ENCODE assay signal across 8 cellular contexts in genomic region chr1:229342902-229343587, GRCh38. TPM values are rescaled to one million over a fixed set of nuclear protein-coding genes. Genes with fewer than 3 reads are reported as not detected.
DNase-seq lines count a peak whose midpoint lies in the region; ATAC-seq, FAIRE-seq and TF ChIP-seq lines count a peak whose summit lies in the region.

A gene with protein sequence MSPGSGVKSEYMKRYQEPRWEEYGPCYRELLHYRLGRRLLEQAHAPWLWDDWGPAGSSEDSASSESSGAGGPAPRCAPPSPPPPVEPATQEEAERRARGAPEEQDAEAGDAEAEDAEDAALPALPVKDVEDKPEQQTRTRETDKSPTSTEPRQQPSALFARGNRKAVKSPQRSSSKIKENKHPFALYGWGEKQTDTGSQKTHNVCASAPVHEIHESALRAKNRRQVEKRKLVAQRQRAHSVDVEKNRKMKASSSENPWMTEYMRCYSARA (minus strand): TSS chr1:229343047. CDS start chr1:229342465, 582 bp downstream.

- POLR2A ChIA-PET in K562 (lab: Yijun Ruan, JAX): interaction anchor here (0.9 to 1.0 kb wide), 2 partner anchors 8 to 11 kb away, joined by 3 read pairs; no protein-coding TSS in a partner anchor

- H3K79me2 ChIP-seq in K562 (ENCODE audit: control insufficient read depth, insufficient read depth, low read length): peaks cover 42% of the 10 kb centered on the region

- TF ChIP-seq EP300 in K562 (IDR thresholded peaks at IDR 0.05; ENCODE audit: low read length): no peak

- intact Hi-C loops in K562 (cut with micrococcal nuclease): loop anchor here (1.0 to 5.0 kb wide), 2 partner anchors 72 to 164 kb away; partner anchors contain the start of genes NUP133 and RAB4A

- H3K27me3 ChIP-seq in HUES48 (ENCODE audit: control insufficient read depth, insufficient read depth, low read length) (peaks cover 24% of the 10 kb centered on the region), K562 (ENCODE audit: control insufficient read depth in 2 of 2, insufficient read depth in 2 of 2, low read length in 2 of 2) (peaks cover 5% of the 10 kb centered on the region in 2 experiments; a peak in 3 of 5 replicates)

- H4K20me1 ChIP-seq in K562 (replicated peaks; ENCODE audit: control insufficient read depth, insufficient read depth, low read length): 0 out of 2 replicates have a peak, but pooled peaks cover 4% of the 10 kb centered on the region

- no peaks in the 10 kb centered on the region for H3K9me3 ChIP-seq in HUES48 (ENCODE audit: control insufficient read depth, insufficient read depth, low read length)
- H3K9me3 ChIP-seq in K562 (replicated peaks; ENCODE audit: control insufficient read depth, insufficient read depth, low read depth, low read length): peaks cover 7% of the 10 kb centered on the region

- TF ChIP-seq POLR2A in K562 (conservative IDR thresholded peaks at IDR 0.05): no peak

- TF ChIP-seq RAD21 in K562 (CRISPR knock-in tag; conservative IDR thresholded peaks at IDR 0.05 in 1 of 2, IDR thresholded peaks at IDR 0.05 in 1 of 2): no peak

- TF ChIP-seq CTCF in K562 (IDR thresholded peaks at IDR 0.05 in 2 of 3, conservative IDR thresholded peaks at IDR 0.05 in 1 of 3; ENCODE audit: insufficient read depth in 2 of 3, low read depth in 1 of 3, low read length in 3 of 3): no peak

- H3K27ac ChIP-seq in HUES48 (ENCODE audit: low read depth, low read length) (peak within 1 kb of the TSS; percentile 68), K562 (ENCODE audit: extremely low read depth, low read depth, low read length) (peak within 1 kb of the TSS; percentile 79)

- H3K4me1 ChIP-seq in HUES48 (ENCODE audit: control insufficient read depth, insufficient read depth, low read length) (peaks cover 11% of the 10 kb centered on the region), K562 (replicated peaks in 1 of 2; ENCODE audit: control insufficient read depth in 2 of 2, insufficient read depth in 2 of 2, low read length in 2 of 2) (peaks cover 24 to 26% of the 10 kb centered on the region in 2 experiments; a peak in 4 of 5 replicates)

- peak within 1 kb of the TSS; percentile 88 for H3K4me2 ChIP-seq in K562 (ENCODE audit: insufficient read depth, low read length)

- WGBS in K562 (ENCODE audit: insufficient coverage, low coverage, missing lambda C conversion rate): 1% methylated on average over 39 of the region's 57 CpGs

- CTCF ChIA-PET in K562 (lab: Yijun Ruan, JAX; ENCODE audit: low intra/inter-chr PET ratio): no interaction called here

- in situ Hi-C loops in K562 (cut with MboI): no loop called here

- H3K36me3 ChIP-seq in HUES48 (ENCODE audit: control insufficient read depth, insufficient read depth, low read length): no peaks in the 10 kb centered on the region
- peaks cover 9% of the 10 kb centered on the region; the same call in 2 of the 3 replicates for H3K36me3 ChIP-seq in K562 (ENCODE audit: control insufficient read depth, insufficient read depth, low read length)

- peak within 1 kb of the TSS; percentile 59; the same call in 1 of the 2 replicates for H3K9ac ChIP-seq in HUES48 (ENCODE audit: low read depth, low read length)
- H3K9ac ChIP-seq in K562 (ENCODE audit: insufficient read depth in 1 of 2, low read depth in 2 of 2, low read length in 2 of 2): peak within 1 kb of the TSS; percentile 73 to 98

- DNase-seq in EH (ENCODE audit: low read depth): peak; percentile 59
- peak; percentile 38 to 64 (median 47) for DNase-seq in T-helper 1 cell
- DNase-seq in K562 (ENCODE audit: extremely low read depth in 1 of 4, low spot score in 3 of 4): peak in 3 of 4 experiments; percentile 75 to 78 (median 76)
- DNase-seq in skeletal muscle cell (ENCODE audit: low read depth): no peak
- DNase-seq in SW 1271 (lab: John Stamatoyannopoulos, UW): no peak

- no peaks in the 10 kb centered on the region for H3K9me1 ChIP-seq in K562 (ENCODE audit: control insufficient read depth, insufficient read depth, low read length)

- no peak for FAIRE-seq in K562 (lab: Jason Lieb, UNC)

- peak; percentile 37 for ATAC-seq in GM21447 (IDR thresholded peaks at IDR 0.05; ENCODE audit: unreplicated experiment)
- ATAC-seq in K562: peak; percentile 80

- no TSS peak for BruUV-seq in K562 (replicated peaks; lab: Mats Ljungman, UMichigan)

- H3K4me3 ChIP-seq in HUES48 (ENCODE audit: low read depth, low read length): peak within 1 kb of the TSS; percentile 77
- peak within 1 kb of the TSS; percentile 85 for H3K4me3 ChIP-seq in K562
- peak within 1 kb of the TSS; percentile 74 for H3K4me3 ChIP-seq in iPS-11a (ENCODE audit: low read depth, low read length)
- peak within 1 kb of the TSS; percentile 79 for H3K4me3 ChIP-seq in skeletal muscle cell (ENCODE audit: low read depth, low read length)

- H2AFZ ChIP-seq in K562 (ENCODE audit: low read depth, low read length): peak within 1 kb of the TSS; percentile 90

TF ChIP-seq in K562, 482 proteins besides CTCF, POLR2A, EP300 and RAD21 (continues in another document):
- TF ChIP-seq NFE2 (IDR thresholded peaks at IDR 0.05; ENCODE audit: low read depth): no peak
- no peak for TF ChIP-seq SIX5 (IDR thresholded peaks at IDR 0.05; ENCODE audit: borderline replicate concordance in 1 of 2, insufficient read depth in 1 of 2, low read depth in 1 of 2, low read length in 2 of 2)
- TF ChIP-seq, protein P1, sequence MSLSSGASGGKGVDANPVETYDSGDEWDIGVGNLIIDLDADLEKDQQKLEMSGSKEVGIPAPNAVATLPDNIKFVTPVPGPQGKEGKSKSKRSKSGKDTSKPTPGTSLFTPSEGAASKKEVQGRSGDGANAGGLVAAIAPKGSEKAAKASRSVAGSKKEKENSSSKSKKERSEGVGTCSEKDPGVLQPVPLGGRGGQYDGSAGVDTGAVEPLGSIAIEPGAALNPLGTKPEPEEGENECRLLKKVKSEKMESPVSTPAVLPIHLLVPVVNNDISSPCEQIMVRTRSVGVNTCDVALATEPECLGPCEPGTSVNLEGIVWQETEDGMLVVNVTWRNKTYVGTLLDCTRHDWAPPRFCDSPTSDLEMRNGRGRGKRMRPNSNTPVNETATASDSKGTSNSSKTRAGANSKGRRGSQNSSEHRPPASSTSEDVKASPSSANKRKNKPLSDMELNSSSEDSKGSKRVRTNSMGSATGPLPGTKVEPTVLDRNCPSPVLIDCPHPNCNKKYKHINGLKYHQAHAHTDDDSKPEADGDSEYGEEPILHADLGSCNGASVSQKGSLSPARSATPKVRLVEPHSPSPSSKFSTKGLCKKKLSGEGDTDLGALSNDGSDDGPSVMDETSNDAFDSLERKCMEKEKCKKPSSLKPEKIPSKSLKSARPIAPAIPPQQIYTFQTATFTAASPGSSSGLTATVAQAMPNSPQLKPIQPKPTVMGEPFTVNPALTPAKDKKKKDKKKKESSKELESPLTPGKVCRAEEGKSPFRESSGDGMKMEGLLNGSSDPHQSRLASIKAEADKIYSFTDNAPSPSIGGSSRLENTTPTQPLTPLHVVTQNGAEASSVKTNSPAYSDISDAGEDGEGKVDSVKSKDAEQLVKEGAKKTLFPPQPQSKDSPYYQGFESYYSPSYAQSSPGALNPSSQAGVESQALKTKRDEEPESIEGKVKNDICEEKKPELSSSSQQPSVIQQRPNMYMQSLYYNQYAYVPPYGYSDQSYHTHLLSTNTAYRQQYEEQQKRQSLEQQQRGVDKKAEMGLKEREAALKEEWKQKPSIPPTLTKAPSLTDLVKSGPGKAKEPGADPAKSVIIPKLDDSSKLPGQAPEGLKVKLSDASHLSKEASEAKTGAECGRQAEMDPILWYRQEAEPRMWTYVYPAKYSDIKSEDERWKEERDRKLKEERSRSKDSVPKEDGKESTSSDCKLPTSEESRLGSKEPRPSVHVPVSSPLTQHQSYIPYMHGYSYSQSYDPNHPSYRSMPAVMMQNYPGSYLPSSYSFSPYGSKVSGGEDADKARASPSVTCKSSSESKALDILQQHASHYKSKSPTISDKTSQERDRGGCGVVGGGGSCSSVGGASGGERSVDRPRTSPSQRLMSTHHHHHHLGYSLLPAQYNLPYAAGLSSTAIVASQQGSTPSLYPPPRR (CRISPR knock-in tag; IDR thresholded peaks at IDR 0.05; ENCODE audit: borderline replicate concordance): no peak
- TF ChIP-seq, protein P2, sequence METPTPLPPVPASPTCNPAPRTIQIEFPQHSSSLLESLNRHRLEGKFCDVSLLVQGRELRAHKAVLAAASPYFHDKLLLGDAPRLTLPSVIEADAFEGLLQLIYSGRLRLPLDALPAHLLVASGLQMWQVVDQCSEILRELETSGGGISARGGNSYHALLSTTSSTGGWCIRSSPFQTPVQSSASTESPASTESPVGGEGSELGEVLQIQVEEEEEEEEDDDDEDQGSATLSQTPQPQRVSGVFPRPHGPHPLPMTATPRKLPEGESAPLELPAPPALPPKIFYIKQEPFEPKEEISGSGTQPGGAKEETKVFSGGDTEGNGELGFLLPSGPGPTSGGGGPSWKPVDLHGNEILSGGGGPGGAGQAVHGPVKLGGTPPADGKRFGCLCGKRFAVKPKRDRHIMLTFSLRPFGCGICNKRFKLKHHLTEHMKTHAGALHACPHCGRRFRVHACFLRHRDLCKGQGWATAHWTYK (CRISPR knock-in tag; IDR thresholded peaks at IDR 0.05): peak; percentile 94
- TF ChIP-seq ZNF212 (CRISPR knock-in tag; IDR thresholded peaks at IDR 0.05): no peak
- TF ChIP-seq ZNF707 (CRISPR knock-in tag; conservative IDR thresholded peaks at IDR 0.05): no peak
- TF ChIP-seq STAT5B (CRISPR knock-in tag; IDR thresholded peaks at IDR 0.05): no peak
- TF ChIP-seq ZNF134 (CRISPR knock-in tag; conservative IDR thresholded peaks at IDR 0.05): no peak
- no peak for TF ChIP-seq PHB (CRISPR knock-in tag; IDR thresholded peaks at IDR 0.05)
- TF ChIP-seq CBX8 (IDR thresholded peaks at IDR 0.05; ENCODE audit: borderline replicate concordance, extremely low read depth, low read depth, low read length, poor library complexity, severe bottlenecking): no peak

RNA-seq across cellular contexts. Expression of the gene that starts here (rescaled TPM):
- 9.4 and 42.2 TPM in 2 replicates for total RNA-seq in K562 (2011; cell fraction: chromatin; rRNA removed; ENCODE audit: low replicate concordance)
- 6.0 and 8.4 TPM in 2 replicates for total RNA-seq in K562 (2011; cell fraction: nucleolus; rRNA removed)
- total RNA-seq in K562 (2011; cell fraction: nucleoplasm; rRNA removed): 19.9 and 28.9 TPM in 2 replicates
- total RNA-seq in K562 (2014; rRNA removed) (7.8 and 8.2 TPM in 2 replicates), K562 (2014; rRNA removed; fragmentation: Illumina TruSeq; extraction: Trizol) (13.6 and 14.4 TPM in 2 replicates), K562 (2015; rRNA removed; fragmentation: Illumina TruSeq; extraction: Trizol) (10.7 and 11.2 TPM in 2 replicates), K562 (2021) (10.3 and 10.5 TPM in 2 replicates)
- polyA plus RNA-seq in K562 (2011; rRNA removed) (15.9 and 18.4 TPM in 2 replicates), K562 (2014; fragmentation: Illumina TruSeq; extraction: Trizol) (6.9 and 9.5 TPM in 2 replicates), K562 (2014; fragmentation: Nextera tagmentation; extraction: Ambion mirVana) (1 to 10 TPM; 3.6 to 4.3 TPM), K562 (2014; rRNA removed) (6.0 and 8.2 TPM in 2 replicates)
- 2.7 and 11.3 TPM in 2 replicates for polyA plus RNA-seq in K562 (2011; cell fraction: cytosol; rRNA removed)
- 8.0 and 22.9 TPM in 2 replicates for polyA plus RNA-seq in K562 (2011; cell fraction: nucleus; rRNA removed)
- 6.5 and 7.3 TPM in 2 replicates for polyA plus RNA-seq in K562 (2012)
- polyA minus RNA-seq in K562 (2011; rRNA and poly(A)+ RNA removed): 22.1 and 31.4 TPM in 2 replicates
- polyA minus RNA-seq in K562 (2011; cell fraction: cytosol; rRNA and poly(A)+ RNA removed): 12.0 and 16.3 TPM in 2 replicates
- polyA minus RNA-seq in K562 (2011; cell fraction: nucleus; rRNA and poly(A)+ RNA removed): 5.0 and 16.2 TPM in 2 replicates

Comparison
In these comparisons a context has a peak if more than half of its experiments do, and no peak if none do; other contexts are left out.
1. DNase-seq: peak in EH (single experiment), T-helper 1 cell (5 of 5) and K562 (3 of 4); none in skeletal muscle cell (single experiment) and SW 1271 (0 of 2).
2. Peak in every context shown above with its lines, with median percentiles within 50 percentile points of each other: H3K4me3 ChIP-seq.